ENCODE assay signal across 19 cellular contexts in genomic region chr5:149056611-149057165, GRCh38. TPM values are rescaled to one million over a fixed set of nuclear protein-coding genes. Genes with fewer than 3 reads are reported as not detected.
"Had no signal": no experiment of that assay in that cellular context is flagged by ENCODE, and none has a peak within 500 bp of the region (broad histone marks: within the 10 kb centered on the region; RNA-seq: fewer than 3 reads in every experiment).

No MANE protein-coding gene starts in this region.

- ATAC-seq: foreskin keratinocyte; natural killer cell treated with Interleukin-12 subunit alpha and Interleukin-12 subunit beta and Interleukin-15 and Interleukin-18, amount 100 ng/mL, for 72 hours had no signal

- H3K4me3 Mint-ChIP-seq: activated T-helper 1 cell treated with anti-CD3 and anti-CD28 coated beads, Interleukin-12 subunit alpha, Interleukin-12 subunit beta, Interleukin-2, Interleukin-4 antibody, amounts not matched to agents 30 ng/mL and 10 ng/mL and 1 ng/mL, durations not matched to agents 14 hours and 24 hours and 36 hours; natural killer cell treated with Interleukin-12 subunit alpha and Interleukin-12 subunit beta and Interleukin-15 and Interleukin-18, amount 100 ng/mL, for 72 hours; type B pancreatic cell had no signal

- H3K27ac ChIP-seq: breast epithelium, foreskin keratinocyte, right atrium auricular region had no signal

- H3K36me3 ChIP-seq: breast epithelium, right atrium auricular region had no signal

- FAIRE-seq: small intestine had no signal

- H3K27ac Mint-ChIP-seq: activated T-helper 1 cell treated with anti-CD3 and anti-CD28 coated beads, Interleukin-12 subunit alpha, Interleukin-12 subunit beta, Interleukin-2, Interleukin-4 antibody, amounts not matched to agents 30 ng/mL and 10 ng/mL and 1 ng/mL, durations not matched to agents 14 hours and 24 hours and 36 hours; natural killer cell treated with Interleukin-12 subunit alpha and Interleukin-12 subunit beta and Interleukin-15 and Interleukin-18, amount 100 ng/mL, for 72 hours; progenitor cell of endocrine pancreas; type B pancreatic cell had no signal

- H3K4me1 ChIP-seq: breast epithelium had no signal

- H3K27me3 Mint-ChIP-seq: progenitor cell of endocrine pancreas, type B pancreatic cell had no signal

- H3K4me3 ChIP-seq: breast epithelium, right atrium auricular region had no signal

- H3K9me3 Mint-ChIP-seq: activated T-helper 1 cell treated with anti-CD3 and anti-CD28 coated beads, Interleukin-12 subunit alpha, Interleukin-12 subunit beta, Interleukin-2, Interleukin-4 antibody, amounts not matched to agents 30 ng/mL and 10 ng/mL and 1 ng/mL, durations not matched to agents 14 hours and 24 hours and 36 hours; natural killer cell treated with Interleukin-12 subunit alpha and Interleukin-12 subunit beta and Interleukin-15 and Interleukin-18, amount 100 ng/mL, for 72 hours; type B pancreatic cell had no signal

- H3K27me3 ChIP-seq: breast epithelium, foreskin keratinocyte, right atrium auricular region had no signal

- DNase-seq: activated CD4-positive, alpha-beta T cell treated with anti-CD3 and anti-CD28 coated beads, Interleukin-2, amount 50 U/mL, for 1 hour; activated CD8-positive, alpha-beta memory T cell treated with anti-CD3 and anti-CD28 coated beads for 24 hours; activated naive CD4-positive, alpha-beta T cell treated with Interleukin-2 at 50 U/mL for 16 hours; aorta; cerebellar nuclear complex; foreskin keratinocyte; mesendoderm; nucleus accumbens; small intestine; stimulated activated CD4-positive, alpha-beta T cell treated with anti-CD3 and anti-CD28 coated beads, Interleukin-4, amount 100 ng/mL, for 4 hours; stimulated activated CD8-positive, alpha-beta memory T cell treated with anti-CD3 and anti-CD28 coated beads, Interleukin-4, amount 100 ng/mL, for 48 hours; stimulated activated naive CD4-positive, alpha-beta T cell treated with Interleukin-2 at 50 U/mL for 16 hours; T-helper 9 cell had no signal

- H3K36me3 Mint-ChIP-seq: natural killer cell treated with Interleukin-12 subunit alpha and Interleukin-12 subunit beta and Interleukin-15 and Interleukin-18, amount 100 ng/mL, for 72 hours; type B pancreatic cell had no signal

- H3K9me3 ChIP-seq: breast epithelium had no signal

RNA-seq across cellular contexts. Expression of gene SH3TC2, which starts 6.2 kb away (rescaled TPM):
- total RNA-seq: activated T-helper 1 cell treated with anti-CD3 and anti-CD28 coated beads, Interleukin-12 subunit alpha, Interleukin-12 subunit beta, Interleukin-2, Interleukin-4 antibody, amounts not matched to agents 30 ng/mL and 10 ng/mL and 1 ng/mL, durations not matched to agents 14 hours and 24 hours and 36 hours; natural killer cell treated with Interleukin-12 subunit alpha and Interleukin-12 subunit beta and Interleukin-15 and Interleukin-18, amount 100 ng/mL, for 72 hours had no signal
- polyA plus RNA-seq: aorta had no signal
